In the genomic region with DNA sequence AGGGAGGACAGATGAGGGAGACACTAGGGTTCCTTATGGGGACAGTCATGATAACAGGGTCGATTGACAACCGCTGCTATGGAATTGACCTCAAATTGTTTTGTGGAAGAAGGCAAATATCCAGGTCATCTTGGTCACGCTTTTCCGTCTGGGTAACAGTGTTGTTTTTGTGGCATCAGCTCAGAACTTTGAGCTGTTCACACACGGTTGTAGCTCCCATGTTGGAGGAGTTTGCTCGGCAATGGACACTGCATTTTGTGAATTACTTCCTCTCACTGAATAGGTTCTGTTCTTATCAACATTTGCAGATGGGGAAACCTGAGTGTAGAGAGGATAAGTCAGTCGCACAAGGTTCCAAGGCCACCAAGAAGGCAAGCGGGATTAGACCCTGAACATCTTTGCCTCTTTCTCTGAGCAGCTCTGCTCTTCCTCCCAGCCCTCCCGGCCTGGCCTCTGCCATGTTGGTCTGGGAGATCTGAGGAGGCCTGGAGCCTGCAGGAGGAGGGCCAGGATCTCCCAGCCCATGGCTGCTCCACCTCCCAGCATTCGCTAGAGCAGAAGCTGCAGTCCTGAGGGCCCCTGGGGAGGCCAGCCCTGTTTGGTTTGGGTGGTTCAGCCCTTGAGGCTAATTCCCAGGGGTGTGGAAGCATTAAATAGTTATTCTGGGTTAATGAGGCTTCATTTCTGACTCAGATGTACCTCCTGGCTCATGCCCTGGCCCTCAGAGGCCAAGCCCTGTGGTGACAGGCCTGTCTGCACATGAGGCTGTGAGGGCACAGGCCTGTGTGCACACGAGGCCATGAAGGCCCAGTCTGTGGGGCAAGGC, we compare ENCODE assay signal across 10 cellular contexts.
DNase-seq lines count a peak whose midpoint lies in the region; ATAC-seq and TF ChIP-seq lines count a peak whose summit lies in the region.
"Had no signal": no experiment of that assay in that cellular context is flagged by ENCODE, and none has a peak within 500 bp of the region (broad histone marks: within the 10 kb centered on the region; RNA-seq: fewer than 3 reads in every experiment).

No MANE protein-coding gene starts in this region.

- no peaks in the 10 kb centered on the region for H3K9me3 ChIP-seq in BLaER1
- no peaks in the 10 kb centered on the region for H3K9me3 ChIP-seq in GM23248 (ENCODE audit: low read depth)
- H3K9me3 ChIP-seq in adrenal gland (replicated peaks in 1 of 3): no peaks in the 10 kb centered on the region

- H3F3A ChIP-seq in GM23248 (ENCODE audit: insufficient read depth): no peaks in the 10 kb centered on the region

- H2AFZ ChIP-seq in GM23248: no peak overlapping the region

- H3K4me1 Mint-ChIP-seq in mesothelial cell of epicardium: peaks cover 18% of the 10 kb centered on the region

- H3K36me3 Mint-ChIP-seq in mesothelial cell of epicardium: peaks cover 4% of the 10 kb centered on the region

- peaks cover 49% of the 10 kb centered on the region for H3K36me3 ChIP-seq in BLaER1
- no peaks in the 10 kb centered on the region for H3K36me3 ChIP-seq in GM23248 (ENCODE audit: low read depth)
- H3K36me3 ChIP-seq in adrenal gland (replicated peaks in 1 of 2): peaks cover 0 to 4% of the 10 kb centered on the region in 2 donors

- WGBS in GM23248 (ENCODE audit: low coverage in 1 of 2, low lambda C conversion rate in 2 of 2, missing lambda C conversion rate in 2 of 2), 2 experiments: 86 to 87% methylated on average over 11 of the region's 11 CpGs
- WGBS in adrenal gland, 4 donors: 63 to 73% (median 69%) methylated on average over 9 to 11 of the region's 11 CpGs

- no peaks in the 10 kb centered on the region for H3K9me3 Mint-ChIP-seq in mesothelial cell of epicardium

- peak overlapping the region; percentile 79 for H3K4me2 ChIP-seq in BLaER1
- H3K4me2 ChIP-seq in GM23248 (ENCODE audit: unreplicated experiment): no peak overlapping the region

- H3K79me2 ChIP-seq in GM23248 (ENCODE audit: insufficient read depth): peaks cover 5% of the 10 kb centered on the region; the same call in 1 of the 2 replicates

- in situ Hi-C loops in GM23248 (cut with MboI): no loop called here

- H3K4me1 ChIP-seq in BLaER1: peaks cover 44% of the 10 kb centered on the region
- peaks cover 9% of the 10 kb centered on the region; the same call in 1 of the 2 replicates for H3K4me1 ChIP-seq in GM23248 (ENCODE audit: insufficient read depth)
- peaks cover 13 to 19% of the 10 kb centered on the region in 2 donors for H3K4me1 ChIP-seq in adrenal gland (replicated peaks in 1 of 2)

- no peaks in the 10 kb centered on the region for H3K9me2 ChIP-seq in GM23248 (ENCODE audit: insufficient read depth)

- no peak overlapping the region for H3K4me3 Mint-ChIP-seq in mesothelial cell of epicardium

- no peaks in the 10 kb centered on the region for H3K27me3 Mint-ChIP-seq in mesothelial cell of epicardium (ENCODE audit: low read depth)

- peak; percentile 52 for DNase-seq in GM23248
- no peak for DNase-seq in adrenal gland
- no peak for DNase-seq in mesothelial cell of epicardium (ENCODE audit: low spot score in 2 of 2, unreplicated experiment in 2 of 2)
- no peak for DNase-seq in DMS79 (lab: John Stamatoyannopoulos, UW)
- no peak for DNase-seq in SHP77 (lab: John Stamatoyannopoulos, UW)
- DNase-seq in COLO668 (lab: John Stamatoyannopoulos, UW; ENCODE audit: unreplicated experiment): no peak
- DNase-seq: cortex of kidney, NCI-H1105 treated with DMSO at 0.1 percent for 48 hours had no signal

- no peak for ATAC-seq in GM18519 (IDR thresholded peaks at IDR 0.05; ENCODE audit: low FRiP score, unreplicated experiment)

- no peak for TF ChIP-seq POLR2A in adrenal gland (IDR thresholded peaks at IDR 0.05)

- peak overlapping the region; percentile 85 for H3K27ac ChIP-seq in BLaER1
- H3K27ac ChIP-seq in GM23248: peak overlapping the region; percentile 54
- peak overlapping the region in 4 of 5 donors; percentile 45 to 92 (median 82) for H3K27ac ChIP-seq in adrenal gland

- H3K27ac Mint-ChIP-seq in mesothelial cell of epicardium: peak overlapping the region; percentile 75

- H3K9ac ChIP-seq in BLaER1 (peak overlapping the region; percentile 74; the same call in 1 of the 2 replicates), GM23248 (peak overlapping the region; percentile 35; the same call in 1 of the 2 replicates)

- intact Hi-C loops in adrenal gland (cut with DNase I): no loop called here

- H3K27me3 ChIP-seq in BLaER1: no peaks in the 10 kb centered on the region
- H3K27me3 ChIP-seq in GM23248 (replicated peaks; ENCODE audit: insufficient read depth): no peaks in the 10 kb centered on the region
- no peaks in the 10 kb centered on the region for H3K27me3 ChIP-seq in adrenal gland

- no peak for TF ChIP-seq CTCF in adrenal gland (IDR thresholded peaks at IDR 0.05)
- no peak for TF ChIP-seq CTCF in mesothelial cell of epicardium (IDR thresholded peaks at IDR 0.05; ENCODE audit: unreplicated experiment)

- H3K4me3 ChIP-seq in BLaER1: no peak overlapping the region
- no peak overlapping the region for H3K4me3 ChIP-seq in GM23248
- no peak overlapping the region for H3K4me3 ChIP-seq in adrenal gland

- H4K20me1 ChIP-seq in BLaER1 (peaks cover 100% of the 10 kb centered on the region), GM23248 (ENCODE audit: insufficient read depth) (no peaks in the 10 kb centered on the region)
